ENCODE assay signal across 19 cellular contexts in genomic region chr10:5762531-5762930, GRCh38.
"Had no signal": no experiment of that assay in that cellular context is flagged by ENCODE, and none has a peak within 500 bp of the region (broad histone marks: within the 10 kb centered on the region; RNA-seq: fewer than 3 reads in every experiment).

No MANE protein-coding gene starts in this region.

- H3K4me1 Mint-ChIP-seq: brain, endodermal cell, nephron, WTC11 had no signal

- H3K27ac Mint-ChIP-seq: activated CD4-positive, alpha-beta memory T cell treated with anti-CD3 and anti-CD28 coated beads for 36 hours; activated naive CD4-positive, alpha-beta T cell treated with anti-CD3 and anti-CD28 coated beads for 36 hours; activated naive CD8-positive, alpha-beta T cell treated with anti-CD3 and anti-CD28 coated beads, Interleukin-2, amount 50 U/mL, for 24 hours; endodermal cell; nephron; stimulated activated naive B cell treated with anti-CD40 and anti-IgM and Interleukin-4, amounts not matched to agents 10 μg/mL and 1 μg/mL and 100 μg/mL, for 72 hours; WTC11 had no signal

- H3K27me3 ChIP-seq: foreskin keratinocyte, hepatocyte, upper lobe of right lung had no signal

- H3K9me3 ChIP-seq: lower lobe of right lung, thoracic aorta, upper lobe of right lung had no signal

- ATAC-seq: activated naive CD8-positive, alpha-beta T cell treated with anti-CD3 and anti-CD28 coated beads, Interleukin-2, amount 50 U/mL, for 24 hours; activated T-cell treated with anti-CD3 and anti-CD28 coated beads, Interleukin-2, amount 50 U/mL, for 4 hours; foreskin keratinocyte; stimulated activated naive B cell treated with anti-CD40 and anti-IgM and Interleukin-4, amounts not matched to agents 10 μg/mL and 1 μg/mL and 100 μg/mL, for 72 hours; upper lobe of right lung; WTC11 had no signal

- H3K4me3 Mint-ChIP-seq: activated CD4-positive, alpha-beta memory T cell treated with anti-CD3 and anti-CD28 coated beads for 36 hours; activated naive CD4-positive, alpha-beta T cell treated with anti-CD3 and anti-CD28 coated beads for 36 hours; activated naive CD8-positive, alpha-beta T cell treated with anti-CD3 and anti-CD28 coated beads, Interleukin-2, amount 50 U/mL, for 24 hours; activated T-cell treated with anti-CD3 and anti-CD28 coated beads, Interleukin-2, amount 50 U/mL, for 4 hours; brain; endodermal cell; nephron; stimulated activated naive B cell treated with anti-CD40 and anti-IgM and Interleukin-4, amounts not matched to agents 10 μg/mL and 1 μg/mL and 100 μg/mL, for 72 hours; WTC11 had no signal

- DNase-seq: activated CD4-positive, alpha-beta memory T cell treated with anti-CD3 and anti-CD28 coated beads for 36 hours; activated CD4-positive, alpha-beta T cell treated with anti-CD3 and anti-CD28 coated beads for 4 hours; activated naive CD4-positive, alpha-beta T cell treated with anti-CD3 and anti-CD28 coated beads for 36 hours; activated naive CD8-positive, alpha-beta T cell treated with anti-CD3 and anti-CD28 coated beads, Interleukin-2, amount 50 U/mL, for 24 hours; activated T-cell treated with anti-CD3 and anti-CD28 coated beads, Interleukin-2, amount 50 U/mL, for 4 hours; anterior cingulate cortex; central memory CD4-positive, alpha-beta T cell; endodermal cell; foreskin keratinocyte; lower lobe of right lung; stimulated activated naive B cell treated with anti-CD40 and anti-IgM and Interleukin-4, amounts not matched to agents 10 μg/mL and 1 μg/mL and 100 μg/mL, for 72 hours; upper lobe of right lung had no signal

- H3K9me3 Mint-ChIP-seq: activated CD4-positive, alpha-beta memory T cell treated with anti-CD3 and anti-CD28 coated beads for 36 hours; activated naive CD4-positive, alpha-beta T cell treated with anti-CD3 and anti-CD28 coated beads for 36 hours; activated naive CD8-positive, alpha-beta T cell treated with anti-CD3 and anti-CD28 coated beads, Interleukin-2, amount 50 U/mL, for 24 hours; activated T-cell treated with anti-CD3 and anti-CD28 coated beads, Interleukin-2, amount 50 U/mL, for 4 hours; brain; endodermal cell; nephron; stimulated activated naive B cell treated with anti-CD40 and anti-IgM and Interleukin-4, amounts not matched to agents 10 μg/mL and 1 μg/mL and 100 μg/mL, for 72 hours; WTC11 had no signal

- H3K4me1 ChIP-seq: foreskin keratinocyte, lower lobe of right lung, parathyroid adenoma, upper lobe of right lung had no signal

- H3K4me3 ChIP-seq: hepatocyte, lower lobe of right lung, thoracic aorta, upper lobe of right lung had no signal

- H3K27me3 Mint-ChIP-seq: activated CD4-positive, alpha-beta memory T cell treated with anti-CD3 and anti-CD28 coated beads for 36 hours; activated naive CD8-positive, alpha-beta T cell treated with anti-CD3 and anti-CD28 coated beads, Interleukin-2, amount 50 U/mL, for 24 hours; brain; stimulated activated naive B cell treated with anti-CD40 and anti-IgM and Interleukin-4, amounts not matched to agents 10 μg/mL and 1 μg/mL and 100 μg/mL, for 72 hours had no signal

- H3K27ac ChIP-seq: epithelial cell of prostate, foreskin keratinocyte, hepatocyte, lower lobe of right lung, parathyroid adenoma, thoracic aorta, upper lobe of right lung had no signal
